ENCODE assay signal across 18 cellular contexts in the genomic region with DNA sequence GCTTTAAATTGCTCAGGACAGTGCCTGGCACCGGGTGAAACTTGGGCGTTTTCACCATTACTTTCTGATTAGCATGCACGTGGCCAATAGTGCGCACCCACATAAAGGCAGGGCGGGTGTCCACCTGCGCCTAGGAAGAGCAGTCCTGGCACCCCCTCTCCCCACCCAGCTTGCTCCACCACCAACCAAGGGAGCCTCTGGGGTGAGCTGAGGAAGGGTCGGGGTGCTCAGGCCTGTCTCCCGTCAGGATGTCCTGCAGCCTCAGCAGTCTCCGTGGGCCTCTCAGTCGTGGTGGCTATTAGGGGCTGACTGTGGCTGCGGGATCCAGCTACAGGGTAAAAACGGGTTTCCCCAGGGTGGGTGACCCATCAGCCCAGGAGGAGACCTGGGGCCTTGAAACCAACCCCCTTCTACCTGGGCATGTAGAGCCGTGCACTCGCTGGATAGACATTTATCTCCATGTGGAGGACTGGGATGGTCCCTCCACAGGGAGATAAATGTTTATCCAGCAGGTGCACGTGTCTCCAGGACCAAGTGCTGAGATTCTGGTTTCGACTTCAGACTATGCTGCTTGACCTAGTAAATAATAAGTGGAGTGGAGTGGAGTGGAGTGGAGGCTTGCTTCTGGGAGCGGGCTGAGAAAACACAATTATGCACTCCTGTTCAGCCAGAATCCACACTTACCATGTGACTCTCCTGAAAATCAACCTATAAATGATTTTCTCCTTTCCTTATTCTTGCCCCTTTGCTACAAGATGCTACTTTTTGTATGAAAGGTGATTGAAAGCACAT.
DNase-seq lines count a peak whose midpoint lies in the region; ATAC-seq and TF ChIP-seq lines count a peak whose summit lies in the region.
"Had no signal": no experiment of that assay in that cellular context is flagged by ENCODE, and none has a peak within 500 bp of the region (broad histone marks: within the 10 kb centered on the region; RNA-seq: fewer than 3 reads in every experiment).

No MANE protein-coding gene starts in this region.

- no peak for ATAC-seq in activated CD8-positive, alpha-beta T cell treated with anti-CD3 and anti-CD28 coated beads for 36 hours
- no peak for ATAC-seq in HG03196 (IDR thresholded peaks at IDR 0.05; ENCODE audit: unreplicated experiment)
- ATAC-seq: PC-3 had no signal

- CTCF ChIA-PET in activated CD8-positive, alpha-beta T cell treated with anti-CD3 and anti-CD28 coated beads for 36 hours (lab: Charles Lee), result no interaction called here

- H3K36me3 ChIP-seq in neural cell (ENCODE audit: insufficient read depth, low read length), result no peaks in the 10 kb centered on the region
- H3K36me3 ChIP-seq: BLaER1 had no signal

- TF ChIP-seq EP300 in neural cell (conservative IDR thresholded peaks at IDR 0.05; ENCODE audit: poor library complexity, severe bottlenecking), result no peak

- TF ChIP-seq RAD21 in neural cell (conservative IDR thresholded peaks at IDR 0.05), result no peak

- H3K4me1 Mint-ChIP-seq in activated CD8-positive, alpha-beta T cell treated with anti-CD3 and anti-CD28 coated beads for 36 hours (ENCODE audit: low read depth), result peaks cover 14% of the 10 kb centered on the region

- no peaks in the 10 kb centered on the region for H3K36me3 Mint-ChIP-seq in activated CD8-positive, alpha-beta T cell treated with anti-CD3 and anti-CD28 coated beads for 36 hours (ENCODE audit: low read depth)
- H3K36me3 Mint-ChIP-seq: CD8-positive, alpha-beta memory T cell had no signal

- H3K9me3 ChIP-seq in neural cell (ENCODE audit: low read length), result no peaks in the 10 kb centered on the region
- H3K9me3 ChIP-seq: BLaER1 had no signal

- peak overlapping the region; percentile 33 for H3K27ac ChIP-seq in neural cell (ENCODE audit: low read length)
- H3K27ac ChIP-seq: 22Rv1, BLaER1, GM23248, KMS-11 had no signal

- POLR2A ChIA-PET in activated CD8-positive, alpha-beta T cell treated with anti-CD3 and anti-CD28 coated beads for 36 hours (lab: Charles Lee), result interaction anchor here (1.0 kb wide), 1 partner anchor 21 kb away, joined by 3 read pairs; no protein-coding TSS in a partner anchor

- H2AFZ ChIP-seq in neural cell (ENCODE audit: low read depth, low read length), result no peak overlapping the region
- H2AFZ ChIP-seq: GM23248 had no signal

- H3K9me2 ChIP-seq in neural cell (ENCODE audit: insufficient read depth, low read length), result no peaks in the 10 kb centered on the region

- no peak for TF ChIP-seq CTCF in neural cell (IDR thresholded peaks at IDR 0.05; ENCODE audit: poor library complexity, severe bottlenecking)
- TF ChIP-seq CTCF in activated CD8-positive, alpha-beta T cell treated with anti-CD3 and anti-CD28 coated beads for 36 hours (IDR thresholded peaks at IDR 0.05), result no peak

- DNase-seq in DMS53 (lab: John Stamatoyannopoulos, UW), result peak; percentile 47
- DNase-seq in DMS53 treated with DMSO at 0.1 percent for 48 hours (lab: John Stamatoyannopoulos, UW; ENCODE audit: unreplicated experiment), result no peak
- peak; percentile 88 for DNase-seq in NCI-H187 treated with DMSO at 0.1 percent for 48 hours (lab: John Stamatoyannopoulos, UW)
- peak; percentile 29 for DNase-seq in cerebellar cortex (ENCODE audit: low spot score)
- no peak for DNase-seq in activated CD8-positive, alpha-beta T cell treated with anti-CD3 and anti-CD28 coated beads for 36 hours
- DNase-seq in NCI-H1048 (lab: John Stamatoyannopoulos, UW), result no peak
- DNase-seq: CD8-positive, alpha-beta memory T cell; EL; GM23248; NCI-H1105 treated with DMSO at 0.1 percent for 48 hours; NCI-H524 treated with DMSO at 0.1 percent for 48 hours; NK-92 treated with Interleukin-12 subunit alpha and Interleukin-12 subunit beta, amount 100 ng/mL, for 24 hours; PC-3 had no signal

- no peaks in the 10 kb centered on the region for H3F3A ChIP-seq in neural cell (ENCODE audit: insufficient read depth, low read length, poor library complexity, severe bottlenecking)

- no peaks in the 10 kb centered on the region for H4K20me1 ChIP-seq in neural cell (ENCODE audit: insufficient read depth)
- H4K20me1 ChIP-seq: BLaER1 had no signal

- no peaks in the 10 kb centered on the region for H3K79me2 ChIP-seq in neural cell (replicated peaks; ENCODE audit: insufficient read depth, low read length)

- H3K4me2 ChIP-seq in neural cell (ENCODE audit: low read length), result no peak overlapping the region
- H3K4me2 ChIP-seq: BLaER1, KMS-11 had no signal

- no peak overlapping the region for H3K9ac ChIP-seq in neural cell (ENCODE audit: low read length)
- H3K9ac ChIP-seq: BLaER1, GM23248, KMS-11 had no signal

- peaks cover 1% of the 10 kb centered on the region for H3K27me3 Mint-ChIP-seq in activated CD8-positive, alpha-beta T cell treated with anti-CD3 and anti-CD28 coated beads for 36 hours

- H3K4me3 ChIP-seq in neural cell (ENCODE audit: low read length), result no peak overlapping the region
- H3K4me3 ChIP-seq: BLaER1, GM23248 had no signal

- H3K4me3 Mint-ChIP-seq in activated CD8-positive, alpha-beta T cell treated with anti-CD3 and anti-CD28 coated beads for 36 hours, result no peak overlapping the region
- H3K4me3 Mint-ChIP-seq: CD8-positive, alpha-beta memory T cell had no signal

- no peak overlapping the region for H3K27ac Mint-ChIP-seq in activated CD8-positive, alpha-beta T cell treated with anti-CD3 and anti-CD28 coated beads for 36 hours

- no peaks in the 10 kb centered on the region for H3K27me3 ChIP-seq in neural cell (ENCODE audit: insufficient read depth, low read depth, low read length)
- H3K27me3 ChIP-seq: BLaER1 had no signal

- intact Hi-C loops in activated CD8-positive, alpha-beta T cell treated with anti-CD3 and anti-CD28 coated beads for 36 hours (cut with micrococcal nuclease), result no loop called here

- H3K9me3 Mint-ChIP-seq in activated CD8-positive, alpha-beta T cell treated with anti-CD3 and anti-CD28 coated beads for 36 hours, result no peaks in the 10 kb centered on the region
- H3K9me3 Mint-ChIP-seq: CD8-positive, alpha-beta memory T cell had no signal

TF ChIP-seq in neural cell, 6 proteins besides CTCF, POLR2A, EP300 and RAD21:
- TF ChIP-seq SMC3 (conservative IDR thresholded peaks at IDR 0.05; ENCODE audit: poor library complexity) (no peak), EZH2 (IDR thresholded peaks at IDR 0.05; ENCODE audit: borderline replicate concordance, insufficient read depth, low read length, poor library complexity, severe bottlenecking) (no peak), TAF1 (IDR thresholded peaks at IDR 0.05; ENCODE audit: low read depth) (no peak), MXI1 (conservative IDR thresholded peaks at IDR 0.05; ENCODE audit: poor library complexity, severe bottlenecking) (no peak), POLR2AphosphoS5 (IDR thresholded peaks at IDR 0.05) (no peak)
- TF ChIP-seq, protein P1, sequence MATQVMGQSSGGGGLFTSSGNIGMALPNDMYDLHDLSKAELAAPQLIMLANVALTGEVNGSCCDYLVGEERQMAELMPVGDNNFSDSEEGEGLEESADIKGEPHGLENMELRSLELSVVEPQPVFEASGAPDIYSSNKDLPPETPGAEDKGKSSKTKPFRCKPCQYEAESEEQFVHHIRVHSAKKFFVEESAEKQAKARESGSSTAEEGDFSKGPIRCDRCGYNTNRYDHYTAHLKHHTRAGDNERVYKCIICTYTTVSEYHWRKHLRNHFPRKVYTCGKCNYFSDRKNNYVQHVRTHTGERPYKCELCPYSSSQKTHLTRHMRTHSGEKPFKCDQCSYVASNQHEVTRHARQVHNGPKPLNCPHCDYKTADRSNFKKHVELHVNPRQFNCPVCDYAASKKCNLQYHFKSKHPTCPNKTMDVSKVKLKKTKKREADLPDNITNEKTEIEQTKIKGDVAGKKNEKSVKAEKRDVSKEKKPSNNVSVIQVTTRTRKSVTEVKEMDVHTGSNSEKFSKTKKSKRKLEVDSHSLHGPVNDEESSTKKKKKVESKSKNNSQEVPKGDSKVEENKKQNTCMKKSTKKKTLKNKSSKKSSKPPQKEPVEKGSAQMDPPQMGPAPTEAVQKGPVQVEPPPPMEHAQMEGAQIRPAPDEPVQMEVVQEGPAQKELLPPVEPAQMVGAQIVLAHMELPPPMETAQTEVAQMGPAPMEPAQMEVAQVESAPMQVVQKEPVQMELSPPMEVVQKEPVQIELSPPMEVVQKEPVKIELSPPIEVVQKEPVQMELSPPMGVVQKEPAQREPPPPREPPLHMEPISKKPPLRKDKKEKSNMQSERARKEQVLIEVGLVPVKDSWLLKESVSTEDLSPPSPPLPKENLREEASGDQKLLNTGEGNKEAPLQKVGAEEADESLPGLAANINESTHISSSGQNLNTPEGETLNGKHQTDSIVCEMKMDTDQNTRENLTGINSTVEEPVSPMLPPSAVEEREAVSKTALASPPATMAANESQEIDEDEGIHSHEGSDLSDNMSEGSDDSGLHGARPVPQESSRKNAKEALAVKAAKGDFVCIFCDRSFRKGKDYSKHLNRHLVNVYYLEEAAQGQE (IDR thresholded peaks at IDR 0.05; ENCODE audit: borderline replicate concordance), result no peak

Comparison
In these comparisons a context has a peak if more than half of its experiments do, and no peak if none do; other contexts are left out.
1. DNase-seq: peak in DMS53 (single experiment), NCI-H187 treated with DMSO at 0.1 percent for 48 hours (single experiment) and cerebellar cortex (single experiment); none in DMS53 treated with DMSO at 0.1 percent for 48 hours (single experiment), activated CD8-positive, alpha-beta T cell treated with anti-CD3 and anti-CD28 coated beads for 36 hours (single experiment) and NCI-H1048 (single experiment).